In the genomic region with DNA sequence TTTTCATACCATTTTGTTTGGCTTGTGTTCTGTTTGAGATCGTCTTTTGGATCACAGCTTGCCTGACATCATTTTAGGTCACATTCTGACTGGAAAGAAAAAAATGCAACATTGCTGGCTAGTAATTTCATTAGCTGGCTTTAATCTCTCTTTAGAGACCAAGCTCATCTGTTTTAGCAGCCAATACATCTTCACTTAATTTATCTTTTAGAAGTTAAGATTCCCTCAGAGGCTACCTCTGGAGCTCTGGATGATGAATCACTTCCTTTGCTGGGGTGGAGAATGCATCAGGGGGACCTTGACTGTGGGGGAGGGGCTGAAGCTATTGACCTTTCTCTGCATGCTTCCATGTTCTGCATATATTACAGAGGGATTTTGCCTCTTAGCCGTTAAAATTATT, we compare ENCODE assay signal across 14 cellular contexts.
A peak's percentile ranks its signal among the peaks of the same experiment; 100 is the strongest.
DNase-seq lines count a peak whose midpoint lies in the region; ATAC-seq and TF ChIP-seq lines count a peak whose summit lies in the region.
"Had no signal": no experiment of that assay in that cellular context is flagged by ENCODE, and none has a peak within 500 bp of the region (broad histone marks: within the 10 kb centered on the region; RNA-seq: fewer than 3 reads in every experiment).

No MANE protein-coding gene starts in this region.

- no peak for DNase-seq in activated CD8-positive, alpha-beta T cell treated with anti-CD3 and anti-CD28 coated beads for 36 hours
- DNase-seq in activated CD8-positive, alpha-beta T cell treated with anti-CD3 and anti-CD28 coated beads, Interleukin-2, amount 10 ng/mL, durations not matched to agents 7 days and 5 days, result no peak
- no peak for DNase-seq in T-helper 17 cell
- DNase-seq in fibroblast of the aortic adventitia (ENCODE audit: low read depth), result peak; percentile 77
- DNase-seq in skeletal muscle cell (ENCODE audit: low read depth), result peak; percentile 73
- no peak for DNase-seq in COR-L47 (lab: John Stamatoyannopoulos, UW)
- DNase-seq in activated CD4-positive, alpha-beta T cell treated with anti-CD3 and anti-CD28 coated beads, Interleukin-2, amount 10 ng/mL, durations not matched to agents 24 days and 14 days, result no peak
- DNase-seq: 8988T; activated CD8-positive, alpha-beta memory T cell treated with anti-CD3 and anti-CD28 coated beads, Interleukin-2, amount 50 U/mL, for 48 hours; H7; natural killer cell; spleen; upper lobe of left lung had no signal

- H3K4me3 ChIP-seq in fibroblast of the aortic adventitia (ENCODE audit: low read depth, low read length) (no peak overlapping the region), skeletal muscle cell (ENCODE audit: low read depth, low read length) (no peak overlapping the region)
- H3K4me3 ChIP-seq: spleen, upper lobe of left lung had no signal

- ATAC-seq in activated CD8-positive, alpha-beta T cell treated with anti-CD3 and anti-CD28 coated beads for 36 hours, result peak; percentile 55
- ATAC-seq in activated CD8-positive, alpha-beta T cell treated with anti-CD3 and anti-CD28 coated beads, Interleukin-2, amount 10 ng/mL, durations not matched to agents 7 days and 5 days, result no peak
- ATAC-seq in T-helper 17 cell (no peak), GM18861 (IDR thresholded peaks at IDR 0.05; ENCODE audit: unreplicated experiment) (no peak)
- ATAC-seq: natural killer cell had no signal

- peaks cover 4% of the 10 kb centered on the region for H3K36me3 Mint-ChIP-seq in activated CD8-positive, alpha-beta T cell treated with anti-CD3 and anti-CD28 coated beads for 36 hours (ENCODE audit: low read depth)
- H3K36me3 Mint-ChIP-seq in activated CD8-positive, alpha-beta T cell treated with anti-CD3 and anti-CD28 coated beads, Interleukin-2, amount 10 ng/mL, durations not matched to agents 7 days and 5 days (ENCODE audit: low read depth), result peaks cover 15% of the 10 kb centered on the region
- H3K36me3 Mint-ChIP-seq in T-helper 17 cell (ENCODE audit: low read depth), result no peaks in the 10 kb centered on the region
- H3K36me3 Mint-ChIP-seq in activated CD4-positive, alpha-beta T cell treated with anti-CD3 and anti-CD28 coated beads, Interleukin-2, amount 10 ng/mL, durations not matched to agents 24 days and 14 days (ENCODE audit: low read depth), result peaks cover 7% of the 10 kb centered on the region
- H3K36me3 Mint-ChIP-seq: natural killer cell had no signal

- intact Hi-C loops in activated CD8-positive, alpha-beta T cell treated with anti-CD3 and anti-CD28 coated beads for 36 hours (cut with micrococcal nuclease), result no loop called here
- intact Hi-C loops in activated CD4-positive, alpha-beta T cell treated with anti-CD3 and anti-CD28 coated beads, Interleukin-2, amount 10 ng/mL, durations not matched to agents 24 days and 14 days (cut with micrococcal nuclease), result loop anchor here (2.0 kb wide), 1 partner anchor 15 kb away; no protein-coding TSS in a partner anchor

- TF ChIP-seq CTCF in activated CD8-positive, alpha-beta T cell treated with anti-CD3 and anti-CD28 coated beads for 36 hours (IDR thresholded peaks at IDR 0.05), result no peak
- TF ChIP-seq CTCF in fibroblast of the aortic adventitia (IDR thresholded peaks at IDR 0.05; ENCODE audit: insufficient read depth, low read length), result no peak

- no peaks in the 10 kb centered on the region for H3K27me3 Mint-ChIP-seq in activated CD8-positive, alpha-beta T cell treated with anti-CD3 and anti-CD28 coated beads for 36 hours
- H3K27me3 Mint-ChIP-seq in activated CD8-positive, alpha-beta T cell treated with anti-CD3 and anti-CD28 coated beads, Interleukin-2, amount 10 ng/mL, durations not matched to agents 7 days and 5 days (ENCODE audit: low read depth), result peaks cover 3% of the 10 kb centered on the region
- peaks cover 6% of the 10 kb centered on the region for H3K27me3 Mint-ChIP-seq in T-helper 17 cell
- H3K27me3 Mint-ChIP-seq in activated CD4-positive, alpha-beta T cell treated with anti-CD3 and anti-CD28 coated beads, Interleukin-2, amount 10 ng/mL, durations not matched to agents 24 days and 14 days, result no peaks in the 10 kb centered on the region

- CTCF ChIA-PET in activated CD8-positive, alpha-beta T cell treated with anti-CD3 and anti-CD28 coated beads for 36 hours (lab: Charles Lee), result interaction anchor here (0.8 to 9.7 kb wide), 30 partner anchors 9 to 270 kb away, joined by 3 to 121 read pairs (median 6); a partner anchor contains a TSS
- CTCF ChIA-PET in activated CD8-positive, alpha-beta T cell treated with anti-CD3 and anti-CD28 coated beads, Interleukin-2, amount 10 ng/mL, durations not matched to agents 7 days and 5 days (lab: Charles Lee), result interaction anchor here (0.8 to 8.0 kb wide), 31 partner anchors 9 to 278 kb away, joined by 3 to 127 read pairs (median 5); a partner anchor contains a TSS

- peaks cover 29% of the 10 kb centered on the region for H3K4me1 Mint-ChIP-seq in activated CD8-positive, alpha-beta T cell treated with anti-CD3 and anti-CD28 coated beads for 36 hours (ENCODE audit: low read depth)
- H3K4me1 Mint-ChIP-seq in activated CD8-positive, alpha-beta T cell treated with anti-CD3 and anti-CD28 coated beads, Interleukin-2, amount 10 ng/mL, durations not matched to agents 7 days and 5 days (ENCODE audit: low read depth), result peaks cover 61% of the 10 kb centered on the region
- peaks cover 6% of the 10 kb centered on the region for H3K4me1 Mint-ChIP-seq in T-helper 17 cell
- peaks cover 34% of the 10 kb centered on the region for H3K4me1 Mint-ChIP-seq in activated CD4-positive, alpha-beta T cell treated with anti-CD3 and anti-CD28 coated beads, Interleukin-2, amount 10 ng/mL, durations not matched to agents 24 days and 14 days

- no peak overlapping the region for H3K4me3 Mint-ChIP-seq in activated CD8-positive, alpha-beta T cell treated with anti-CD3 and anti-CD28 coated beads for 36 hours
- H3K4me3 Mint-ChIP-seq in activated CD8-positive, alpha-beta T cell treated with anti-CD3 and anti-CD28 coated beads, Interleukin-2, amount 10 ng/mL, durations not matched to agents 7 days and 5 days, result no peak overlapping the region
- no peak overlapping the region for H3K4me3 Mint-ChIP-seq in T-helper 17 cell
- no peak overlapping the region for H3K4me3 Mint-ChIP-seq in activated CD4-positive, alpha-beta T cell treated with anti-CD3 and anti-CD28 coated beads, Interleukin-2, amount 10 ng/mL, durations not matched to agents 24 days and 14 days
- H3K4me3 Mint-ChIP-seq: natural killer cell had no signal

- peaks cover 7% of the 10 kb centered on the region for H3K9me3 Mint-ChIP-seq in activated CD8-positive, alpha-beta T cell treated with anti-CD3 and anti-CD28 coated beads for 36 hours
- peaks cover 7% of the 10 kb centered on the region for H3K9me3 Mint-ChIP-seq in activated CD8-positive, alpha-beta T cell treated with anti-CD3 and anti-CD28 coated beads, Interleukin-2, amount 10 ng/mL, durations not matched to agents 7 days and 5 days (ENCODE audit: insufficient read depth)
- peaks cover 9% of the 10 kb centered on the region for H3K9me3 Mint-ChIP-seq in activated CD4-positive, alpha-beta T cell treated with anti-CD3 and anti-CD28 coated beads, Interleukin-2, amount 10 ng/mL, durations not matched to agents 24 days and 14 days

- POLR2A ChIA-PET in activated CD8-positive, alpha-beta T cell treated with anti-CD3 and anti-CD28 coated beads for 36 hours (lab: Charles Lee), result interaction anchor here (0.7 to 1.0 kb wide), 2 partner anchors 13 to 15 kb away, joined by 3 read pairs; no protein-coding TSS in a partner anchor
- POLR2A ChIA-PET in activated CD8-positive, alpha-beta T cell treated with anti-CD3 and anti-CD28 coated beads, Interleukin-2, amount 10 ng/mL, durations not matched to agents 7 days and 5 days (lab: Charles Lee), result interaction anchor here (0.7 to 2.4 kb wide), 4 partner anchors 15 to 192 kb away, joined by 3 to 10 read pairs (median 3); no protein-coding TSS in a partner anchor

- H3K9me3 ChIP-seq in T-helper 17 cell (ENCODE audit: control insufficient read depth, low read length, poor library complexity, severe bottlenecking), result no peaks in the 10 kb centered on the region
- H3K9me3 ChIP-seq: spleen, upper lobe of left lung had no signal

- H3K27ac Mint-ChIP-seq in activated CD8-positive, alpha-beta T cell treated with anti-CD3 and anti-CD28 coated beads for 36 hours, result no peak overlapping the region
- no peak overlapping the region for H3K27ac Mint-ChIP-seq in activated CD8-positive, alpha-beta T cell treated with anti-CD3 and anti-CD28 coated beads, Interleukin-2, amount 10 ng/mL, durations not matched to agents 7 days and 5 days
- peak overlapping the region; percentile 78 for H3K27ac Mint-ChIP-seq in T-helper 17 cell
- H3K27ac Mint-ChIP-seq in activated CD4-positive, alpha-beta T cell treated with anti-CD3 and anti-CD28 coated beads, Interleukin-2, amount 10 ng/mL, durations not matched to agents 24 days and 14 days, result no peak overlapping the region
- H3K27ac Mint-ChIP-seq: natural killer cell had no signal

Comparison
In these comparisons a context has a peak if more than half of its experiments do, and no peak if none do; other contexts are left out.
1. DNase-seq: peak in fibroblast of the aortic adventitia (single experiment) and skeletal muscle cell (single experiment); none in activated CD8-positive, alpha-beta T cell treated with anti-CD3 and anti-CD28 coated beads for 36 hours (single experiment), activated CD8-positive, alpha-beta T cell treated with anti-CD3 and anti-CD28 coated beads, Interleukin-2, amount 10 ng/mL, durations not matched to agents 7 days and 5 days (single experiment), T-helper 17 cell (0 of 3), COR-L47 (single experiment) and activated CD4-positive, alpha-beta T cell treated with anti-CD3 and anti-CD28 coated beads, Interleukin-2, amount 10 ng/mL, durations not matched to agents 24 days and 14 days (single experiment).